ENCODE assay signal across 13 cellular contexts in genomic region chr14:77710364-77710763, GRCh38. TPM values are rescaled to one million over a fixed set of nuclear protein-coding genes. Genes with fewer than 3 reads are reported as not detected.
A peak's percentile ranks its signal among the peaks of the same experiment; 100 is the strongest.
DNase-seq lines count a peak whose midpoint lies in the region; ATAC-seq lines count a peak whose summit lies in the region.
"Had no signal": no experiment of that assay in that cellular context is flagged by ENCODE, and none has a peak within 500 bp of the region (broad histone marks: within the 10 kb centered on the region; RNA-seq: fewer than 3 reads in every experiment).

No MANE protein-coding gene starts in this region.

- peak overlapping the region in 4 of 11 experiments; percentile 4 to 89 (median 84); a peak in 2 of 22 replicates for H3K9ac ChIP-seq in BLaER1 treated with 17β-estradiol and CSF1 and Interleukin-3, amounts not matched to agents 10 nM and 100 nM
- H3K9ac ChIP-seq in GM23248 = no peak overlapping the region

- H3K9me3 ChIP-seq in BLaER1 treated with 17β-estradiol and CSF1 and Interleukin-3, amounts not matched to agents 10 nM and 100 nM (replicated peaks in 1 of 11) = no peaks in the 10 kb centered on the region
- H3K9me3 ChIP-seq in GM23248 (ENCODE audit: low read depth) = no peaks in the 10 kb centered on the region

- peaks cover 52 to 74% (median 64%) of the 10 kb centered on the region in 11 experiments for H3K36me3 ChIP-seq in BLaER1 treated with 17β-estradiol and CSF1 and Interleukin-3, amounts not matched to agents 10 nM and 100 nM
- peaks cover 26% of the 10 kb centered on the region; the same call in 1 of the 2 replicates for H3K36me3 ChIP-seq in GM23248 (ENCODE audit: low read depth)

- intact Hi-C loops in activated T-helper 1 cell treated with anti-CD3 and anti-CD28 coated beads, Interleukin-12 subunit alpha, Interleukin-12 subunit beta, Interleukin-2, Interleukin-4 antibody, amounts not matched to agents 30 ng/mL and 10 ng/mL and 1 ng/mL, durations not matched to agents 14 hours and 24 hours and 36 hours (cut with micrococcal nuclease) = no loop called here

- H3K4me3 Mint-ChIP-seq in activated T-helper 1 cell treated with anti-CD3 and anti-CD28 coated beads, Interleukin-12 subunit alpha, Interleukin-12 subunit beta, Interleukin-2, Interleukin-4 antibody, amounts not matched to agents 30 ng/mL and 10 ng/mL and 1 ng/mL, durations not matched to agents 14 hours and 24 hours and 36 hours = peak overlapping the region; percentile 17
- H3K4me3 Mint-ChIP-seq in memory B cell = peak overlapping the region; percentile 3

- H3K27me3 ChIP-seq in BLaER1 treated with 17β-estradiol and CSF1 and Interleukin-3, amounts not matched to agents 10 nM and 100 nM = no peaks in the 10 kb centered on the region
- no peaks in the 10 kb centered on the region for H3K27me3 ChIP-seq in GM23248 (replicated peaks; ENCODE audit: insufficient read depth)

- peak overlapping the region in 3 of 10 experiments; percentile 96 to 98 (median 97); a peak in 3 of 20 replicates for H3K4me3 ChIP-seq in BLaER1 treated with 17β-estradiol and CSF1 and Interleukin-3, amounts not matched to agents 10 nM and 100 nM
- no peak overlapping the region for H3K4me3 ChIP-seq in GM23248

- peaks cover 15% of the 10 kb centered on the region; the same call in 1 of the 2 replicates for H3F3A ChIP-seq in GM23248 (ENCODE audit: insufficient read depth)

- H3K27ac ChIP-seq in BLaER1 treated with 17β-estradiol and CSF1 and Interleukin-3, amounts not matched to agents 10 nM and 100 nM = no peak overlapping the region
- no peak overlapping the region for H3K27ac ChIP-seq in GM23248

- H2AFZ ChIP-seq in GM23248 = no peak overlapping the region

- peaks cover 14 to 87% (median 67%) of the 10 kb centered on the region in 11 experiments; a peak in 20 of 22 replicates for H4K20me1 ChIP-seq in BLaER1 treated with 17β-estradiol and CSF1 and Interleukin-3, amounts not matched to agents 10 nM and 100 nM
- H4K20me1 ChIP-seq in GM23248 (ENCODE audit: insufficient read depth) = no peaks in the 10 kb centered on the region

- ATAC-seq in memory B cell (ENCODE audit: low read depth) = no peak
- ATAC-seq: Right ventricle myocardium inferior had no signal

- in situ Hi-C loops in GM23248 (cut with MboI) = no loop called here

- H3K9me2 ChIP-seq in GM23248 (ENCODE audit: insufficient read depth) = no peaks in the 10 kb centered on the region

- H3K27ac Mint-ChIP-seq in activated T-helper 1 cell treated with anti-CD3 and anti-CD28 coated beads, Interleukin-12 subunit alpha, Interleukin-12 subunit beta, Interleukin-2, Interleukin-4 antibody, amounts not matched to agents 30 ng/mL and 10 ng/mL and 1 ng/mL, durations not matched to agents 14 hours and 24 hours and 36 hours = no peak overlapping the region
- H3K27ac Mint-ChIP-seq in memory B cell = peak overlapping the region; percentile 64
- H3K27ac Mint-ChIP-seq: activated naive CD8-positive, alpha-beta T cell treated with anti-CD3 and anti-CD28 coated beads, Interleukin-2, amount 10 ng/mL, durations not matched to agents 7 days and 5 days had no signal

- H3K4me1 ChIP-seq in BLaER1 treated with 17β-estradiol and CSF1 and Interleukin-3, amounts not matched to agents 10 nM and 100 nM = peaks cover 30 to 42% (median 35%) of the 10 kb centered on the region in 10 experiments
- H3K4me1 ChIP-seq in GM23248 (ENCODE audit: insufficient read depth) = peaks cover 18% of the 10 kb centered on the region

- no peaks in the 10 kb centered on the region for H3K27me3 Mint-ChIP-seq in activated T-helper 1 cell treated with anti-CD3 and anti-CD28 coated beads, Interleukin-12 subunit alpha, Interleukin-12 subunit beta, Interleukin-2, Interleukin-4 antibody, amounts not matched to agents 30 ng/mL and 10 ng/mL and 1 ng/mL, durations not matched to agents 14 hours and 24 hours and 36 hours (ENCODE audit: insufficient read depth)
- no peaks in the 10 kb centered on the region for H3K27me3 Mint-ChIP-seq in memory B cell
- H3K27me3 Mint-ChIP-seq: activated naive CD8-positive, alpha-beta T cell treated with anti-CD3 and anti-CD28 coated beads, Interleukin-2, amount 10 ng/mL, durations not matched to agents 7 days and 5 days had no signal

- no peaks in the 10 kb centered on the region for H3K9me3 Mint-ChIP-seq in activated T-helper 1 cell treated with anti-CD3 and anti-CD28 coated beads, Interleukin-12 subunit alpha, Interleukin-12 subunit beta, Interleukin-2, Interleukin-4 antibody, amounts not matched to agents 30 ng/mL and 10 ng/mL and 1 ng/mL, durations not matched to agents 14 hours and 24 hours and 36 hours
- H3K9me3 Mint-ChIP-seq in memory B cell = no peaks in the 10 kb centered on the region
- H3K9me3 Mint-ChIP-seq: activated naive CD8-positive, alpha-beta T cell treated with anti-CD3 and anti-CD28 coated beads, Interleukin-2, amount 10 ng/mL, durations not matched to agents 7 days and 5 days had no signal

- H3K4me1 Mint-ChIP-seq in activated T-helper 1 cell treated with anti-CD3 and anti-CD28 coated beads, Interleukin-12 subunit alpha, Interleukin-12 subunit beta, Interleukin-2, Interleukin-4 antibody, amounts not matched to agents 30 ng/mL and 10 ng/mL and 1 ng/mL, durations not matched to agents 14 hours and 24 hours and 36 hours (ENCODE audit: low read depth) = peaks cover 47% of the 10 kb centered on the region
- H3K4me1 Mint-ChIP-seq in memory B cell = peaks cover 27% of the 10 kb centered on the region

- H3K4me2 ChIP-seq in BLaER1 treated with 17β-estradiol and CSF1 and Interleukin-3, amounts not matched to agents 10 nM and 100 nM = peak overlapping the region; percentile 86 to 95 (median 93); a peak in 21 of 22 replicates
- peak overlapping the region; percentile 3 for H3K4me2 ChIP-seq in GM23248 (ENCODE audit: unreplicated experiment)

- H3K79me2 ChIP-seq in GM23248 (ENCODE audit: insufficient read depth) = peaks cover 97% of the 10 kb centered on the region

- DNase-seq in GM23248 (no peak), memory B cell (ENCODE audit: low spot score in 2 of 2) (no peak), LoVo (ENCODE audit: low spot score) (no peak), RPMI8226 (no peak), cortex of kidney (lab: John Stamatoyannopoulos, UW) (no peak)
- DNase-seq in activated T-helper 1 cell treated with anti-CD3 and anti-CD28 coated beads, Interleukin-12 subunit alpha, Interleukin-12 subunit beta, Interleukin-2, Interleukin-4 antibody, amounts not matched to agents 30 ng/mL and 10 ng/mL and 1 ng/mL, durations not matched to agents 14 hours and 24 hours and 36 hours (ENCODE audit: low spot score) = no peak
- DNase-seq: activated CD4-positive, alpha-beta T cell treated with anti-CD3 and anti-CD28 coated beads, Interleukin-2, amount 50 U/mL, for 48 hours; activated naive CD8-positive, alpha-beta T cell treated with anti-CD3 and anti-CD28 coated beads, Interleukin-2, amount 10 ng/mL, durations not matched to agents 7 days and 5 days; erythroblast; NCI-H2107; stimulated activated CD4-positive, alpha-beta T cell treated with anti-CD3 and anti-CD28 coated beads, Interleukin-1b, Interleukin-23, amount 100 ng/mL, for 48 hours had no signal

- 98 to 100% methylated on average over 2 of the region's 2 CpGs for WGBS in GM23248 (ENCODE audit: low coverage in 1 of 2, low lambda C conversion rate in 2 of 2, missing lambda C conversion rate in 2 of 2), 2 experiments

- H3K36me3 Mint-ChIP-seq in activated T-helper 1 cell treated with anti-CD3 and anti-CD28 coated beads, Interleukin-12 subunit alpha, Interleukin-12 subunit beta, Interleukin-2, Interleukin-4 antibody, amounts not matched to agents 30 ng/mL and 10 ng/mL and 1 ng/mL, durations not matched to agents 14 hours and 24 hours and 36 hours (ENCODE audit: low read depth) = peaks cover 41% of the 10 kb centered on the region
- H3K36me3 Mint-ChIP-seq in memory B cell = peaks cover 13% of the 10 kb centered on the region

RNA-seq across cellular contexts. Expression of gene SLIRP, which starts 2.5 kb away (rescaled TPM):
- total RNA-seq in GM23248 (2014; rRNA removed; shearing (Covaris generic)) = 147 and 258 TPM in 2 replicates
- 417 and 418 TPM in 2 replicates for polyA plus RNA-seq in GM23248 (2016; fragmentation: Nextera tagmentation; extraction: Ambion mirVana)
- 177 and 178 TPM in 2 replicates for total RNA-seq in activated T-helper 1 cell treated with anti-CD3 and anti-CD28 coated beads, Interleukin-12 subunit alpha, Interleukin-12 subunit beta, Interleukin-2, Interleukin-4 antibody, amounts not matched to agents 30 ng/mL and 10 ng/mL and 1 ng/mL, durations not matched to agents 14 hours and 24 hours and 36 hours

RNA-seq across cellular contexts. Expression of gene ALKBH1, which starts 2.5 kb away (rescaled TPM):
- total RNA-seq in GM23248 (2014; rRNA removed; shearing (Covaris generic)) = 13.2 and 13.4 TPM in 2 replicates
- polyA plus RNA-seq in GM23248 (2016; fragmentation: Nextera tagmentation; extraction: Ambion mirVana) = 10.2 and 11.3 TPM in 2 replicates
- total RNA-seq in activated T-helper 1 cell treated with anti-CD3 and anti-CD28 coated beads, Interleukin-12 subunit alpha, Interleukin-12 subunit beta, Interleukin-2, Interleukin-4 antibody, amounts not matched to agents 30 ng/mL and 10 ng/mL and 1 ng/mL, durations not matched to agents 14 hours and 24 hours and 36 hours = 16.3 and 21.9 TPM in 2 replicates

RNA-seq across cellular contexts. Expression of gene SNW1, which starts 50.6 kb away (rescaled TPM):
- 45.2 and 58.2 TPM in 2 replicates for total RNA-seq in GM23248 (2014; rRNA removed; shearing (Covaris generic))
- polyA plus RNA-seq in GM23248 (2016; fragmentation: Nextera tagmentation; extraction: Ambion mirVana) = 62.2 and 64.4 TPM in 2 replicates
- total RNA-seq in activated T-helper 1 cell treated with anti-CD3 and anti-CD28 coated beads, Interleukin-12 subunit alpha, Interleukin-12 subunit beta, Interleukin-2, Interleukin-4 antibody, amounts not matched to agents 30 ng/mL and 10 ng/mL and 1 ng/mL, durations not matched to agents 14 hours and 24 hours and 36 hours = 112 and 118 TPM in 2 replicates
